Comparison of ENCODE assay signal across 20 cellular contexts in the genomic region with DNA sequence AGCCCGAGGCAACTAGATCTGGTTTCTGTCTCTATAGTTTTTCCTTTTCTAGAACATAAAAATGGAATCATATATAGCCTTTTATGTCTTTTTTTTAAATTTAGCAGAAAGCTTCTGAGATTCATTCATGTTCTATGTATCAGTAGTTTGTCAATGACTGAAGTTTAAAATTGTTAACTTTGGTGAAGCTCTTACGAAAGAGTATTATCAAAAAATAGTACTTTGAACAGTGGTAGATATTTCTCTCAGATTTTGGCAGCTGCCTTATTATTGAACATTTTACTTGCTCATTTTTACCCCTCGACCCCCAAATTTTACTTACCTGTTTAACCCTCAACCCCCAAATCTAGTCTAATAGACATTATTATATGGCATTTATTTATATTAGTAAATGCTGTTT. TPM values are rescaled to one million over a fixed set of nuclear protein-coding genes. Genes with fewer than 3 reads are reported as not detected.
DNase-seq lines count a peak whose midpoint lies in the region; ATAC-seq and TF ChIP-seq lines count a peak whose summit lies in the region.
"Had no signal": no experiment of that assay in that cellular context is flagged by ENCODE, and none has a peak within 500 bp of the region (broad histone marks: within the 10 kb centered on the region; RNA-seq: fewer than 3 reads in every experiment).

No MANE protein-coding gene starts in this region.

- H3K27ac ChIP-seq in mammary epithelial cell (ENCODE audit: insufficient read depth, low read depth, low read length) = peak overlapping the region; percentile 28
- H3K27ac ChIP-seq in epithelial cell of prostate = peak overlapping the region; percentile 77
- peak overlapping the region; percentile 48 for H3K27ac ChIP-seq in smooth muscle cell (ENCODE audit: low read depth)
- H3K27ac ChIP-seq in upper lobe of right lung = no peak overlapping the region
- H3K27ac ChIP-seq: A549, BLaER1 had no signal

- H2AFZ ChIP-seq in mammary epithelial cell (ENCODE audit: low read depth, low read length) (no peak overlapping the region), Loucy (ENCODE audit: low read length) (no peak overlapping the region), smooth muscle cell (ENCODE audit: low read depth) (no peak overlapping the region)

- H3K36me3 Mint-ChIP-seq in MCF 10A (ENCODE audit: insufficient read depth, unreplicated experiment) = peaks cover 5% of the 10 kb centered on the region

- H3K4me1 ChIP-seq in mammary epithelial cell (ENCODE audit: insufficient read depth, low read length) (peaks cover 9% of the 10 kb centered on the region), Loucy (ENCODE audit: insufficient read depth, low read length, poor library complexity, severe bottlenecking) (peaks cover 49% of the 10 kb centered on the region), smooth muscle cell (ENCODE audit: low read depth) (no peaks in the 10 kb centered on the region), upper lobe of right lung (peaks cover 27% of the 10 kb centered on the region)
- H3K4me1 ChIP-seq: BLaER1 had no signal

- CTCF ChIA-PET in mammary epithelial cell (lab: Charles Lee; ENCODE audit: low non-redundant PET) (no interaction called here), MCF 10A (lab: Yijun Ruan, JAX) (interaction anchor here (1.0 kb wide), 1 partner anchor 142 kb away, joined by 3 read pairs; no protein-coding TSS in a partner anchor)

- H3K4me3 ChIP-seq in mammary epithelial cell (replicated peaks in 1 of 3; ENCODE audit: insufficient read depth in 1 of 3, low read depth in 2 of 3, low read length in 3 of 3) (no peak overlapping the region), Loucy (ENCODE audit: low read length, poor library complexity, severe bottlenecking) (no peak overlapping the region), smooth muscle cell (no peak overlapping the region), upper lobe of right lung (no peak overlapping the region)
- H3K4me3 ChIP-seq: A549, BLaER1 had no signal

- in situ Hi-C loops in mammary epithelial cell (cut with MboI; ENCODE audit: low sequenced_read_pairs in 2 of 2) = loop anchor here in 1 of 2 donors (5.0 kb wide), 1 partner anchor 56 kb away; no protein-coding TSS in a partner anchor

- H3K27me3 ChIP-seq in mammary epithelial cell (ENCODE audit: insufficient read depth, low read length) = no peaks in the 10 kb centered on the region
- H3K27me3 ChIP-seq in Loucy (ENCODE audit: insufficient read depth, low read length, poor library complexity, severe bottlenecking) = no peaks in the 10 kb centered on the region
- no peaks in the 10 kb centered on the region for H3K27me3 ChIP-seq in smooth muscle cell (ENCODE audit: low read depth)
- no peaks in the 10 kb centered on the region for H3K27me3 ChIP-seq in upper lobe of right lung
- H3K27me3 ChIP-seq: BLaER1 had no signal

- H3K36me3 ChIP-seq in mammary epithelial cell (ENCODE audit: insufficient read depth, low read length) = no peaks in the 10 kb centered on the region
- peaks cover 17% of the 10 kb centered on the region; the same call in 1 of the 2 replicates for H3K36me3 ChIP-seq in Loucy (ENCODE audit: insufficient read depth, low read length)
- no peaks in the 10 kb centered on the region for H3K36me3 ChIP-seq in smooth muscle cell (ENCODE audit: low read depth)
- no peaks in the 10 kb centered on the region for H3K36me3 ChIP-seq in upper lobe of right lung

- no peaks in the 10 kb centered on the region for H3F3A ChIP-seq in Loucy (ENCODE audit: low read depth)
- H3F3A ChIP-seq in smooth muscle cell (ENCODE audit: low read depth) = no peaks in the 10 kb centered on the region

- WGBS in mammary epithelial cell (ENCODE audit: low coverage, missing lambda C conversion rate) = 98% methylated on average over 3 of the region's 3 CpGs
- 97% methylated on average over 3 of the region's 3 CpGs for WGBS in smooth muscle cell (ENCODE audit: low lambda C conversion rate)

- peaks cover 26% of the 10 kb centered on the region for H3K4me1 Mint-ChIP-seq in MCF 10A (ENCODE audit: insufficient read depth, unreplicated experiment)

- H3K4me3 Mint-ChIP-seq in MCF 10A (ENCODE audit: unreplicated experiment) = no peak overlapping the region

- no peaks in the 10 kb centered on the region for H3K9me3 Mint-ChIP-seq in MCF 10A (ENCODE audit: unreplicated experiment)

- no peak overlapping the region for H3K27ac Mint-ChIP-seq in MCF 10A (ENCODE audit: low read depth, unreplicated experiment)

- no peak overlapping the region for H3K9ac ChIP-seq in mammary epithelial cell (ENCODE audit: insufficient read depth, low read length)
- H3K9ac ChIP-seq in Loucy (ENCODE audit: low read depth, low read length, poor library complexity, severe bottlenecking) = no peak overlapping the region
- no peak overlapping the region for H3K9ac ChIP-seq in smooth muscle cell (ENCODE audit: low read depth)
- H3K9ac ChIP-seq: BLaER1 had no signal

- H3K27me3 Mint-ChIP-seq in MCF 10A (ENCODE audit: insufficient read depth, unreplicated experiment) = no peaks in the 10 kb centered on the region

- TF ChIP-seq CTCF in mammary epithelial cell (conservative IDR thresholded peaks at IDR 0.05 in 1 of 2, IDR thresholded peaks at IDR 0.05 in 1 of 2; ENCODE audit: extremely low read depth in 1 of 2, insufficient read depth in 1 of 2, low read depth in 1 of 2, low read length in 2 of 2) = no peak
- no peak for TF ChIP-seq CTCF in MCF 10A (IDR thresholded peaks at IDR 0.05; ENCODE audit: unreplicated experiment)
- no peak for TF ChIP-seq CTCF in Loucy (conservative IDR thresholded peaks at IDR 0.05; ENCODE audit: low read length)
- no peak for TF ChIP-seq CTCF in smooth muscle cell (IDR thresholded peaks at IDR 0.05; ENCODE audit: borderline replicate concordance, insufficient read depth, poor library complexity, severe bottlenecking)
- TF ChIP-seq CTCF in upper lobe of right lung (IDR thresholded peaks at IDR 0.05) = no peak

- H4K20me1 ChIP-seq in mammary epithelial cell (ENCODE audit: insufficient read depth, low read length) (peaks cover 2% of the 10 kb centered on the region), Loucy (ENCODE audit: insufficient read depth, low read length, poor library complexity, severe bottlenecking) (peaks cover 96% of the 10 kb centered on the region), smooth muscle cell (ENCODE audit: low read depth) (peaks cover 100% of the 10 kb centered on the region)

- DNase-seq in mammary epithelial cell = no peak
- DNase-seq in MCF 10A (ENCODE audit: unreplicated experiment) = no peak
- DNase-seq in epithelial cell of prostate (ENCODE audit: low read depth, low spot score) = no peak
- no peak for DNase-seq in smooth muscle cell (lab: John Stamatoyannopoulos, UW; ENCODE audit: unreplicated experiment)
- no peak for DNase-seq in anterior cingulate cortex (lab: John Stamatoyannopoulos, UW)
- no peak for DNase-seq in upper lobe of right lung
- DNase-seq: DMS79, KBM-7, MV-4-11, NCI-H1417, NCI-H187, NCI-H2107, NCI-H510A, NCI-H82, OCI-M1, SHP77 treated with DMSO at 0.1 percent for 48 hours had no signal

- ATAC-seq in esophagus mucosa (no peak), upper lobe of right lung (no peak)
- ATAC-seq: A549 had no signal

- H3K4me2 ChIP-seq in mammary epithelial cell (ENCODE audit: insufficient read depth, low read depth, low read length) = no peak overlapping the region
- peak overlapping the region; percentile 39 for H3K4me2 ChIP-seq in Loucy (ENCODE audit: low read depth, low read length, poor library complexity, severe bottlenecking)
- H3K4me2 ChIP-seq in smooth muscle cell = no peak overlapping the region
- H3K4me2 ChIP-seq: A549, BLaER1 had no signal

- dilution Hi-C loops in mammary epithelial cell (cut with HindIII; ENCODE audit: low sequenced_read_pairs) = no loop called here

- no peaks in the 10 kb centered on the region for H3K9me2 ChIP-seq in Loucy (replicated peaks; ENCODE audit: low read depth, low read length)

- BruUV-seq in mammary epithelial cell (replicated peaks; lab: Mats Ljungman, UMichigan) = no TSS peak
- no TSS peak for BruUV-seq in MCF 10A (replicated peaks; lab: Mats Ljungman, UMichigan)

- H3K79me2 ChIP-seq in mammary epithelial cell (ENCODE audit: insufficient read depth, low read length) = peaks cover 99% of the 10 kb centered on the region
- peaks cover 100% of the 10 kb centered on the region for H3K79me2 ChIP-seq in Loucy (ENCODE audit: insufficient read depth, low read length)
- H3K79me2 ChIP-seq in smooth muscle cell (ENCODE audit: low read depth) = peaks cover 100% of the 10 kb centered on the region

- H3K9me3 ChIP-seq in mammary epithelial cell (replicated peaks; ENCODE audit: insufficient read depth, low read length) (no peaks in the 10 kb centered on the region), Loucy (ENCODE audit: insufficient read depth, low read depth, low read length) (no peaks in the 10 kb centered on the region), smooth muscle cell (replicated peaks; ENCODE audit: low read depth) (no peaks in the 10 kb centered on the region), upper lobe of right lung (no peaks in the 10 kb centered on the region)
- H3K9me3 ChIP-seq: A549 had no signal

- POLR2A ChIA-PET in MCF 10A (lab: Yijun Ruan, JAX) = interaction anchor here (6.1 kb wide), 1 partner anchor 11 kb away, joined by 79 read pairs; a partner anchor contains a TSS

- intact Hi-C loops in mammary epithelial cell (cut with micrococcal nuclease) = no loop called here
- intact Hi-C loops in MCF 10A (cut with micrococcal nuclease) = no loop called here
- intact Hi-C loops in upper lobe of right lung (cut with DNase I) = no loop called here

RNA-seq across cellular contexts. Expression of a gene that starts 10.2 kb away (rescaled TPM):
- total RNA-seq in mammary epithelial cell (10 to 100 TPM; 25.0 to 46.5 TPM), MCF 10A (2022) (46.2 and 51.0 TPM in 2 replicates), smooth muscle cell (46.3 and 46.4 TPM in 2 replicates), esophagus mucosa (36.1 TPM), upper lobe of right lung (63.0 TPM)
- polyA plus RNA-seq in mammary epithelial cell (25.1 TPM), smooth muscle cell (14.7 and 15.4 TPM in 2 replicates)
- polyA minus RNA-seq in mammary epithelial cell = 36.8 TPM
